Comparison of ENCODE assay signal across 20 cellular contexts in the genomic region with DNA sequence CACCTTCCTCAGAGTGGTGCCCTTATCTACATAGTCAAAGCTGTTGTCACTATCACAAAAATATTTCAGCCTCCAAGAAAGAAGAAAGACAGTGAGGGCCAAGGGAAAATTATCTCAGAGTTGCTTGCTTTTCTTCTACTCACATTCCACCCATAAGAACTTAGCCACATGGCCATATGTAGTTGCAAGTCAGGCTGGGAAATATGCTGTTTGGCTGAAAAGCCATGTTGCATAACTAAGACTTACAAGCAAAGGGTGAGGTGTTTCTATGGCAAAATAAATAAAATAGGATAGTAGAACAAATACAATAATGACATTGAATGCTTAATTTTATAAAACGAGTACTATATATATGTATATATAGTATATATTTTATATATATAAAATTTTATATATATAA.
DNase-seq lines count a peak whose midpoint lies in the region; ATAC-seq and TF ChIP-seq lines count a peak whose summit lies in the region.
"Had no signal": no experiment of that assay in that cellular context is flagged by ENCODE, and none has a peak within 500 bp of the region (broad histone marks: within the 10 kb centered on the region; RNA-seq: fewer than 3 reads in every experiment).

No MANE protein-coding gene starts in this region.

- no peaks in the 10 kb centered on the region for H3K9me2 ChIP-seq in hepatocyte (replicated peaks; ENCODE audit: insufficient read depth)

- H3K36me3 ChIP-seq in cardiac muscle cell (no peaks in the 10 kb centered on the region), hepatocyte (replicated peaks; ENCODE audit: insufficient read depth, low read depth) (no peaks in the 10 kb centered on the region)
- H3K36me3 ChIP-seq: MG63 had no signal

- H3K4me3 ChIP-seq in cardiac muscle cell (no peak overlapping the region), choroid plexus epithelial cell (ENCODE audit: low read depth, low read length) (no peak overlapping the region), hepatocyte (no peak overlapping the region)
- H3K4me3 ChIP-seq: MG63 had no signal

- intact Hi-C loops in cardiac septum (cut with DNase I), result no loop called here

- TF ChIP-seq CTCF in cardiac muscle cell (IDR thresholded peaks at IDR 0.05; ENCODE audit: low read depth, low read length) (no peak), choroid plexus epithelial cell (conservative IDR thresholded peaks at IDR 0.05; ENCODE audit: low read depth, low read length) (no peak), hepatocyte (IDR thresholded peaks at IDR 0.05; ENCODE audit: poor library complexity) (no peak)

- H3K27ac ChIP-seq in cardiac muscle cell, result peak overlapping the region; percentile 77
- H3K27ac ChIP-seq in hepatocyte, result no peak overlapping the region

- WGBS in hepatocyte (ENCODE audit: low lambda C conversion rate, missing lambda C conversion rate), result 86% methylated on average over 1 of the region's 1 CpG

- H2AFZ ChIP-seq in hepatocyte, result no peak overlapping the region

- H4K20me1 ChIP-seq in hepatocyte (ENCODE audit: insufficient read depth, poor library complexity, severe bottlenecking), result no peaks in the 10 kb centered on the region

- H3K27me3 ChIP-seq in cardiac muscle cell (no peaks in the 10 kb centered on the region), hepatocyte (no peaks in the 10 kb centered on the region)
- H3K27me3 ChIP-seq: MG63 had no signal

- H3K4me1 ChIP-seq in cardiac muscle cell (ENCODE audit: low read depth) (peaks cover 9% of the 10 kb centered on the region), hepatocyte (ENCODE audit: insufficient read depth) (no peaks in the 10 kb centered on the region)

- DNase-seq in cardiac muscle cell (ENCODE audit: low read depth in 1 of 2, low spot score in 1 of 2), result peak; percentile 4 to 18
- DNase-seq in cardiac septum (ENCODE audit: low spot score), result no peak
- DNase-seq in choroid plexus epithelial cell (ENCODE audit: low read depth), result peak; percentile 32
- peak; percentile 5 for DNase-seq in hepatocyte (ENCODE audit: low spot score)
- DNase-seq in COLO668 (lab: John Stamatoyannopoulos, UW; ENCODE audit: unreplicated experiment), result no peak
- DNase-seq: 8988T; AML-193; C1 segment of cervical spinal cord; CD8-positive, alpha-beta T cell; Kasumi-1; MG63; NCI-H1417 treated with DMSO at 0.1 percent for 48 hours; NCI-H187; NCI-H2107; NCI-H510A; NCI-H748 treated with DMSO at 0.1 percent for 48 hours had no signal

- H3K9me3 ChIP-seq in cardiac muscle cell (ENCODE audit: low read depth) (no peaks in the 10 kb centered on the region), hepatocyte (ENCODE audit: low read depth) (no peaks in the 10 kb centered on the region)
- H3K9me3 ChIP-seq: MG63 had no signal

- ATAC-seq in GM21576 (IDR thresholded peaks at IDR 0.05; ENCODE audit: unreplicated experiment) (no peak), HG02642 (IDR thresholded peaks at IDR 0.05; ENCODE audit: poor library complexity, unreplicated experiment) (no peak)
- ATAC-seq: CD8-positive, alpha-beta T cell; Panc1; SK-N-SH treated with all-trans-retinoic acid at 6 μM for 48 hours had no signal

- no peak overlapping the region for H3K4me2 ChIP-seq in hepatocyte

- H3K79me2 ChIP-seq in hepatocyte, result no peaks in the 10 kb centered on the region

Comparison
In these comparisons a context has a peak if more than half of its experiments do, and no peak if none do; other contexts are left out.
1. DNase-seq: peak in cardiac muscle cell (2 of 2), choroid plexus epithelial cell (single experiment) and hepatocyte (single experiment); none in cardiac septum (single experiment) and COLO668 (single experiment).